In genomic region chr5:130198927-130199326, GRCh38 we compare ENCODE assay signal across 11 cellular contexts.
DNase-seq lines count a peak whose midpoint lies in the region; ATAC-seq and TF ChIP-seq lines count a peak whose summit lies in the region.
"Had no signal": no experiment of that assay in that cellular context is flagged by ENCODE, and none has a peak within 500 bp of the region (broad histone marks: within the 10 kb centered on the region; RNA-seq: fewer than 3 reads in every experiment).

No MANE protein-coding gene starts in this region.

- H3K9me3 Mint-ChIP-seq in neural crest cell: peaks cover 4% of the 10 kb centered on the region
- H3K9me3 Mint-ChIP-seq in activated CD8-positive, alpha-beta T cell treated with anti-CD3 and anti-CD28 coated beads, Interleukin-2, amount 10 ng/mL, durations not matched to agents 7 days and 5 days (ENCODE audit: insufficient read depth): no peaks in the 10 kb centered on the region
- H3K9me3 Mint-ChIP-seq: T-helper 1 cell treated with Interleukin-12 subunit alpha and Interleukin-12 subunit beta and Interleukin-4 antibody, amounts not matched to agents 30 μg/mL and 1 μg/mL, for 36 hours had no signal

- TF ChIP-seq CTCF in GM12874 (IDR thresholded peaks at IDR 0.05; ENCODE audit: insufficient read depth, low read depth, low read length): peak; percentile 34; the same call in 1 of the 2 replicates
- TF ChIP-seq CTCF in neural crest cell (conservative IDR thresholded peaks at IDR 0.05): peak; percentile 46

- H3K27ac Mint-ChIP-seq in neural crest cell (ENCODE audit: unreplicated experiment): no peak overlapping the region
- no peak overlapping the region for H3K27ac Mint-ChIP-seq in activated CD8-positive, alpha-beta T cell treated with anti-CD3 and anti-CD28 coated beads, Interleukin-2, amount 10 ng/mL, durations not matched to agents 7 days and 5 days
- H3K27ac Mint-ChIP-seq: naive thymus-derived CD4-positive, alpha-beta T cell; T-helper 1 cell treated with Interleukin-12 subunit alpha and Interleukin-12 subunit beta and Interleukin-4 antibody, amounts not matched to agents 30 μg/mL and 1 μg/mL, for 36 hours had no signal

- H3K4me3 Mint-ChIP-seq in neural crest cell: no peak overlapping the region
- no peak overlapping the region for H3K4me3 Mint-ChIP-seq in activated CD8-positive, alpha-beta T cell treated with anti-CD3 and anti-CD28 coated beads, Interleukin-2, amount 10 ng/mL, durations not matched to agents 7 days and 5 days
- H3K4me3 Mint-ChIP-seq: naive thymus-derived CD4-positive, alpha-beta T cell; T-helper 1 cell treated with Interleukin-12 subunit alpha and Interleukin-12 subunit beta and Interleukin-4 antibody, amounts not matched to agents 30 μg/mL and 1 μg/mL, for 36 hours had no signal

- peak; percentile 51 for ATAC-seq in HG02571 (IDR thresholded peaks at IDR 0.05; ENCODE audit: unreplicated experiment)
- no peak for ATAC-seq in activated CD8-positive, alpha-beta T cell treated with anti-CD3 and anti-CD28 coated beads, Interleukin-2, amount 10 ng/mL, durations not matched to agents 7 days and 5 days
- no peak for ATAC-seq in left ventricle myocardium superior
- ATAC-seq: naive thymus-derived CD4-positive, alpha-beta T cell had no signal

- H3K27me3 Mint-ChIP-seq in neural crest cell (ENCODE audit: low read depth): no peaks in the 10 kb centered on the region
- no peaks in the 10 kb centered on the region for H3K27me3 Mint-ChIP-seq in activated CD8-positive, alpha-beta T cell treated with anti-CD3 and anti-CD28 coated beads, Interleukin-2, amount 10 ng/mL, durations not matched to agents 7 days and 5 days (ENCODE audit: low read depth)

- CTCF ChIA-PET in activated CD8-positive, alpha-beta T cell treated with anti-CD3 and anti-CD28 coated beads, Interleukin-2, amount 10 ng/mL, durations not matched to agents 7 days and 5 days (lab: Charles Lee): no interaction called here

- POLR2A ChIA-PET in activated CD8-positive, alpha-beta T cell treated with anti-CD3 and anti-CD28 coated beads, Interleukin-2, amount 10 ng/mL, durations not matched to agents 7 days and 5 days (lab: Charles Lee): no interaction called here

- in situ Hi-C loops in SK-MEL-5 (cut with HindIII; ENCODE audit: low pct_unique_long_range_greater_than_20kb, low sequenced_read_pairs): no loop called here

- DNase-seq in SK-MEL-5 (ENCODE audit: low read depth, low spot score) (peak; percentile 81), neural crest cell (ENCODE audit: low read depth, low spot score) (no peak), NCI-H187 (lab: John Stamatoyannopoulos, UW) (no peak), ureter (ENCODE audit: low spot score) (no peak), left ventricle myocardium superior (no peak)
- DNase-seq in activated CD8-positive, alpha-beta T cell treated with anti-CD3 and anti-CD28 coated beads, Interleukin-2, amount 10 ng/mL, durations not matched to agents 7 days and 5 days: no peak
- DNase-seq: amniotic stem cell had no signal

- no peaks in the 10 kb centered on the region for H3K36me3 Mint-ChIP-seq in neural crest cell (ENCODE audit: low read depth)
- no peaks in the 10 kb centered on the region for H3K36me3 Mint-ChIP-seq in activated CD8-positive, alpha-beta T cell treated with anti-CD3 and anti-CD28 coated beads, Interleukin-2, amount 10 ng/mL, durations not matched to agents 7 days and 5 days (ENCODE audit: low read depth)
- H3K36me3 Mint-ChIP-seq: naive thymus-derived CD4-positive, alpha-beta T cell had no signal

- intact Hi-C loops in left ventricle myocardium superior (cut with micrococcal nuclease): no loop called here

- no peaks in the 10 kb centered on the region for H3K4me1 Mint-ChIP-seq in neural crest cell
- no peaks in the 10 kb centered on the region for H3K4me1 Mint-ChIP-seq in activated CD8-positive, alpha-beta T cell treated with anti-CD3 and anti-CD28 coated beads, Interleukin-2, amount 10 ng/mL, durations not matched to agents 7 days and 5 days (ENCODE audit: low read depth)
- H3K4me1 Mint-ChIP-seq: naive thymus-derived CD4-positive, alpha-beta T cell had no signal
